Comparison of ENCODE assay signal across 1 cellular context in the genomic region with DNA sequence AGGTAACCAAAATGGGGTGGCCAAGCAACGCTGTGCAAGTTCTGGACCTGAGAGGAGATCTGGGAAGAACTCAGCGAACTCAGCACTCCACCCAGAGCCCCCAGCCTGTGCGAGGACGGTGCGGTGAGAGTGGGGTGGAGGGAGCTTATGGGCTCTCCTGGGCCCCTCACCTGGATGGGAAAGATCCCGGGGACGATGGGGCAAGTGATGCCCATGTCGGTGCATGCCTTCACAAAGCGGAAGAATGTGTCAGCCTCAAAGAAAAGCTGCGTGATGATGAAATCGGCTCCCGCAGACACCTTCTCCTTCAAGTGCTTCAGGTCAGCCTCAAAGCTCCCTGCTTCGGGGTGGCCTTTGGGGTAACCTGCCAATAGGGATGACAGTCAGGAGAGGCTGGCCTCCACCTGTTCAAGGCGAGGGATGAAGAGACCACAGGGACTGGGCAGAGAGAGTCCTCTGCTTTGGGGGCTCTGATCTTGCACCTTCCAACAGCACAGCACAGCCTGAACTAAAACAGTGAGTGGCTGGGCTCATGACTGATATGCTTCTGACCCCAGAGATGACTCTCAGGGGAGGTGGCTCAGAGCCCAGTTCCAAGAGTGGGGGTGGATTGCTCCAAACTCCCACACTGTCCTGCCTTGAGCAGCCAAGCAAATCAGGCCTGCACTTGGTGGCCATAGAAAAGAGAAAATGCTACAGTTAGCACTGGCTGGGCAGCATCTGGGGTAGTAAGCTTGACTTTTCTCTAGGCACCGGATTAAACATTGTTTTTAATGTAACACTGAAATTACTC.
TF ChIP-seq lines count a peak whose summit lies in the region.

No MANE protein-coding gene starts in this region.

TF ChIP-seq in K562, 482 proteins besides CTCF, POLR2A, EP300 and RAD21 (continued from another document and continues in another):
- TF ChIP-seq RBM25 (IDR thresholded peaks at IDR 0.05; ENCODE audit: low read depth, low read length, severe bottlenecking) (no peak), GTF2F1 (IDR thresholded peaks at IDR 0.05; ENCODE audit: low read depth, low read length) (no peak), CREM (IDR thresholded peaks at IDR 0.05; ENCODE audit: low read depth) (no peak; the same call in 1 of the 2 replicates), MCM7 (IDR thresholded peaks at IDR 0.05) (no peak), PTBP1 (IDR thresholded peaks at IDR 0.05; ENCODE audit: low read depth, low read length) (no peak), TARDBP (IDR thresholded peaks at IDR 0.05) (no peak), SMARCC2 (IDR thresholded peaks at IDR 0.05; ENCODE audit: low read depth) (peak; percentile 49; the same call in 1 of the 2 replicates), RUNX1 (IDR thresholded peaks at IDR 0.05; ENCODE audit: low read depth) (no peak), TOE1 (IDR thresholded peaks at IDR 0.05; ENCODE audit: borderline replicate concordance) (no peak), TOE1 (CRISPR knock-in tag; IDR thresholded peaks at IDR 0.05; ENCODE audit: borderline replicate concordance, low read depth) (0 out of 2 replicates have a peak, but pooled peaks have one; percentile 15), CBFB (CRISPR knock-in tag; IDR thresholded peaks at IDR 0.05) (peak; percentile 44; the same call in 1 of the 2 replicates), ELF4 (CRISPR knock-in tag; IDR thresholded peaks at IDR 0.05) (no peak; the same call in 1 of the 2 replicates), NFYB (IDR thresholded peaks at IDR 0.05; ENCODE audit: extremely low read depth, insufficient read length) (no peak), ZBTB8A (IDR thresholded peaks at IDR 0.05; ENCODE audit: partially characterized antibody) (no peak), MTA1 (IDR thresholded peaks at IDR 0.05; ENCODE audit: borderline replicate concordance) (no peak), ESRRB (CRISPR knock-in tag; IDR thresholded peaks at IDR 0.05; ENCODE audit: borderline replicate concordance) (no peak), EWSR1 (IDR thresholded peaks at IDR 0.05; ENCODE audit: borderline replicate concordance, low read depth, partially characterized antibody) (no peak), MCM3 (IDR thresholded peaks at IDR 0.05) (no peak), HMGN3 (IDR thresholded peaks at IDR 0.05; ENCODE audit: borderline replicate concordance, extremely low read depth, insufficient read length, low read depth, low read length) (no peak), ILF3 (IDR thresholded peaks at IDR 0.05; ENCODE audit: borderline replicate concordance) (no peak), CBX3 (IDR thresholded peaks at IDR 0.05; ENCODE audit: borderline replicate concordance in 1 of 2, low read length in 2 of 2) (peak in 1 of 2 experiments; percentile 61; a peak in 1 of 3 replicates), NFRKB (IDR thresholded peaks at IDR 0.05; ENCODE audit: low read depth) (no peak; the same call in 1 of the 2 replicates)
- TF ChIP-seq, protein P1, sequence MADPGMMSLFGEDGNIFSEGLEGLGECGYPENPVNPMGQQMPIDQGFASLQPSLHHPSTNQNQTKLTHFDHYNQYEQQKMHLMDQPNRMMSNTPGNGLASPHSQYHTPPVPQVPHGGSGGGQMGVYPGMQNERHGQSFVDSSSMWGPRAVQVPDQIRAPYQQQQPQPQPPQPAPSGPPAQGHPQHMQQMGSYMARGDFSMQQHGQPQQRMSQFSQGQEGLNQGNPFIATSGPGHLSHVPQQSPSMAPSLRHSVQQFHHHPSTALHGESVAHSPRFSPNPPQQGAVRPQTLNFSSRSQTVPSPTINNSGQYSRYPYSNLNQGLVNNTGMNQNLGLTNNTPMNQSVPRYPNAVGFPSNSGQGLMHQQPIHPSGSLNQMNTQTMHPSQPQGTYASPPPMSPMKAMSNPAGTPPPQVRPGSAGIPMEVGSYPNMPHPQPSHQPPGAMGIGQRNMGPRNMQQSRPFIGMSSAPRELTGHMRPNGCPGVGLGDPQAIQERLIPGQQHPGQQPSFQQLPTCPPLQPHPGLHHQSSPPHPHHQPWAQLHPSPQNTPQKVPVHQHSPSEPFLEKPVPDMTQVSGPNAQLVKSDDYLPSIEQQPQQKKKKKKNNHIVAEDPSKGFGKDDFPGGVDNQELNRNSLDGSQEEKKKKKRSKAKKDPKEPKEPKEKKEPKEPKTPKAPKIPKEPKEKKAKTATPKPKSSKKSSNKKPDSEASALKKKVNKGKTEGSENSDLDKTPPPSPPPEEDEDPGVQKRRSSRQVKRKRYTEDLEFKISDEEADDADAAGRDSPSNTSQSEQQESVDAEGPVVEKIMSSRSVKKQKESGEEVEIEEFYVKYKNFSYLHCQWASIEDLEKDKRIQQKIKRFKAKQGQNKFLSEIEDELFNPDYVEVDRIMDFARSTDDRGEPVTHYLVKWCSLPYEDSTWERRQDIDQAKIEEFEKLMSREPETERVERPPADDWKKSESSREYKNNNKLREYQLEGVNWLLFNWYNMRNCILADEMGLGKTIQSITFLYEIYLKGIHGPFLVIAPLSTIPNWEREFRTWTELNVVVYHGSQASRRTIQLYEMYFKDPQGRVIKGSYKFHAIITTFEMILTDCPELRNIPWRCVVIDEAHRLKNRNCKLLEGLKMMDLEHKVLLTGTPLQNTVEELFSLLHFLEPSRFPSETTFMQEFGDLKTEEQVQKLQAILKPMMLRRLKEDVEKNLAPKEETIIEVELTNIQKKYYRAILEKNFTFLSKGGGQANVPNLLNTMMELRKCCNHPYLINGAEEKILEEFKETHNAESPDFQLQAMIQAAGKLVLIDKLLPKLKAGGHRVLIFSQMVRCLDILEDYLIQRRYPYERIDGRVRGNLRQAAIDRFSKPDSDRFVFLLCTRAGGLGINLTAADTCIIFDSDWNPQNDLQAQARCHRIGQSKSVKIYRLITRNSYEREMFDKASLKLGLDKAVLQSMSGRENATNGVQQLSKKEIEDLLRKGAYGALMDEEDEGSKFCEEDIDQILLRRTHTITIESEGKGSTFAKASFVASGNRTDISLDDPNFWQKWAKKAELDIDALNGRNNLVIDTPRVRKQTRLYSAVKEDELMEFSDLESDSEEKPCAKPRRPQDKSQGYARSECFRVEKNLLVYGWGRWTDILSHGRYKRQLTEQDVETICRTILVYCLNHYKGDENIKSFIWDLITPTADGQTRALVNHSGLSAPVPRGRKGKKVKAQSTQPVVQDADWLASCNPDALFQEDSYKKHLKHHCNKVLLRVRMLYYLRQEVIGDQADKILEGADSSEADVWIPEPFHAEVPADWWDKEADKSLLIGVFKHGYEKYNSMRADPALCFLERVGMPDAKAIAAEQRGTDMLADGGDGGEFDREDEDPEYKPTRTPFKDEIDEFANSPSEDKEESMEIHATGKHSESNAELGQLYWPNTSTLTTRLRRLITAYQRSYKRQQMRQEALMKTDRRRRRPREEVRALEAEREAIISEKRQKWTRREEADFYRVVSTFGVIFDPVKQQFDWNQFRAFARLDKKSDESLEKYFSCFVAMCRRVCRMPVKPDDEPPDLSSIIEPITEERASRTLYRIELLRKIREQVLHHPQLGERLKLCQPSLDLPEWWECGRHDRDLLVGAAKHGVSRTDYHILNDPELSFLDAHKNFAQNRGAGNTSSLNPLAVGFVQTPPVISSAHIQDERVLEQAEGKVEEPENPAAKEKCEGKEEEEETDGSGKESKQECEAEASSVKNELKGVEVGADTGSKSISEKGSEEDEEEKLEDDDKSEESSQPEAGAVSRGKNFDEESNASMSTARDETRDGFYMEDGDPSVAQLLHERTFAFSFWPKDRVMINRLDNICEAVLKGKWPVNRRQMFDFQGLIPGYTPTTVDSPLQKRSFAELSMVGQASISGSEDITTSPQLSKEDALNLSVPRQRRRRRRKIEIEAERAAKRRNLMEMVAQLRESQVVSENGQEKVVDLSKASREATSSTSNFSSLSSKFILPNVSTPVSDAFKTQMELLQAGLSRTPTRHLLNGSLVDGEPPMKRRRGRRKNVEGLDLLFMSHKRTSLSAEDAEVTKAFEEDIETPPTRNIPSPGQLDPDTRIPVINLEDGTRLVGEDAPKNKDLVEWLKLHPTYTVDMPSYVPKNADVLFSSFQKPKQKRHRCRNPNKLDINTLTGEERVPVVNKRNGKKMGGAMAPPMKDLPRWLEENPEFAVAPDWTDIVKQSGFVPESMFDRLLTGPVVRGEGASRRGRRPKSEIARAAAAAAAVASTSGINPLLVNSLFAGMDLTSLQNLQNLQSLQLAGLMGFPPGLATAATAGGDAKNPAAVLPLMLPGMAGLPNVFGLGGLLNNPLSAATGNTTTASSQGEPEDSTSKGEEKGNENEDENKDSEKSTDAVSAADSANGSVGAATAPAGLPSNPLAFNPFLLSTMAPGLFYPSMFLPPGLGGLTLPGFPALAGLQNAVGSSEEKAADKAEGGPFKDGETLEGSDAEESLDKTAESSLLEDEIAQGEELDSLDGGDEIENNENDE (IDR thresholded peaks at IDR 0.05; ENCODE audit: low read depth, low read length): peak; percentile 77
- TF ChIP-seq, protein P2, sequence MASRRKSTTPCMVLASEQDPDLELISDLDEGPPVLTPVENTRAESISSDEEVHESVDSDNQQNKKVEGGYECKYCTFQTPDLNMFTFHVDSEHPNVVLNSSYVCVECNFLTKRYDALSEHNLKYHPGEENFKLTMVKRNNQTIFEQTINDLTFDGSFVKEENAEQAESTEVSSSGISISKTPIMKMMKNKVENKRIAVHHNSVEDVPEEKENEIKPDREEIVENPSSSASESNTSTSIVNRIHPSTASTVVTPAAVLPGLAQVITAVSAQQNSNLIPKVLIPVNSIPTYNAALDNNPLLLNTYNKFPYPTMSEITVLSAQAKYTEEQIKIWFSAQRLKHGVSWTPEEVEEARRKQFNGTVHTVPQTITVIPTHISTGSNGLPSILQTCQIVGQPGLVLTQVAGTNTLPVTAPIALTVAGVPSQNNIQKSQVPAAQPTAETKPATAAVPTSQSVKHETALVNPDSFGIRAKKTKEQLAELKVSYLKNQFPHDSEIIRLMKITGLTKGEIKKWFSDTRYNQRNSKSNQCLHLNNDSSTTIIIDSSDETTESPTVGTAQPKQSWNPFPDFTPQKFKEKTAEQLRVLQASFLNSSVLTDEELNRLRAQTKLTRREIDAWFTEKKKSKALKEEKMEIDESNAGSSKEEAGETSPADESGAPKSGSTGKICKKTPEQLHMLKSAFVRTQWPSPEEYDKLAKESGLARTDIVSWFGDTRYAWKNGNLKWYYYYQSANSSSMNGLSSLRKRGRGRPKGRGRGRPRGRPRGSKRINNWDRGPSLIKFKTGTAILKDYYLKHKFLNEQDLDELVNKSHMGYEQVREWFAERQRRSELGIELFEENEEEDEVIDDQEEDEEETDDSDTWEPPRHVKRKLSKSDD (conservative IDR thresholded peaks at IDR 0.05; ENCODE audit: low read length): 0 out of 2 replicates have a peak, but pooled peaks have one; percentile 48
- TF ChIP-seq, protein P3, sequence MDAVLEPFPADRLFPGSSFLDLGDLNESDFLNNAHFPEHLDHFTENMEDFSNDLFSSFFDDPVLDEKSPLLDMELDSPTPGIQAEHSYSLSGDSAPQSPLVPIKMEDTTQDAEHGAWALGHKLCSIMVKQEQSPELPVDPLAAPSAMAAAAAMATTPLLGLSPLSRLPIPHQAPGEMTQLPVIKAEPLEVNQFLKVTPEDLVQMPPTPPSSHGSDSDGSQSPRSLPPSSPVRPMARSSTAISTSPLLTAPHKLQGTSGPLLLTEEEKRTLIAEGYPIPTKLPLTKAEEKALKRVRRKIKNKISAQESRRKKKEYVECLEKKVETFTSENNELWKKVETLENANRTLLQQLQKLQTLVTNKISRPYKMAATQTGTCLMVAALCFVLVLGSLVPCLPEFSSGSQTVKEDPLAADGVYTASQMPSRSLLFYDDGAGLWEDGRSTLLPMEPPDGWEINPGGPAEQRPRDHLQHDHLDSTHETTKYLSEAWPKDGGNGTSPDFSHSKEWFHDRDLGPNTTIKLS (IDR thresholded peaks at IDR 0.05; ENCODE audit: borderline replicate concordance, low read depth): peak; percentile 42; the same call in 1 of the 2 replicates
- TF ChIP-seq, protein P4, sequence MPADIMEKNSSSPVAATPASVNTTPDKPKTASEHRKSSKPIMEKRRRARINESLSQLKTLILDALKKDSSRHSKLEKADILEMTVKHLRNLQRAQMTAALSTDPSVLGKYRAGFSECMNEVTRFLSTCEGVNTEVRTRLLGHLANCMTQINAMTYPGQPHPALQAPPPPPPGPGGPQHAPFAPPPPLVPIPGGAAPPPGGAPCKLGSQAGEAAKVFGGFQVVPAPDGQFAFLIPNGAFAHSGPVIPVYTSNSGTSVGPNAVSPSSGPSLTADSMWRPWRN (IDR thresholded peaks at IDR 0.05; ENCODE audit: low read depth): no peak
- TF ChIP-seq, protein P5, sequence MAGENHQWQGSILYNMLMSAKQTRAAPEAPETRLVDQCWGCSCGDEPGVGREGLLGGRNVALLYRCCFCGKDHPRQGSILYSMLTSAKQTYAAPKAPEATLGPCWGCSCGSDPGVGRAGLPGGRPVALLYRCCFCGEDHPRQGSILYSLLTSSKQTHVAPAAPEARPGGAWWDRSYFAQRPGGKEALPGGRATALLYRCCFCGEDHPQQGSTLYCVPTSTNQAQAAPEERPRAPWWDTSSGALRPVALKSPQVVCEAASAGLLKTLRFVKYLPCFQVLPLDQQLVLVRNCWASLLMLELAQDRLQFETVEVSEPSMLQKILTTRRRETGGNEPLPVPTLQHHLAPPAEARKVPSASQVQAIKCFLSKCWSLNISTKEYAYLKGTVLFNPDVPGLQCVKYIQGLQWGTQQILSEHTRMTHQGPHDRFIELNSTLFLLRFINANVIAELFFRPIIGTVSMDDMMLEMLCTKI (IDR thresholded peaks at IDR 0.05; ENCODE audit: partially characterized antibody): no peak
- TF ChIP-seq, protein P6, sequence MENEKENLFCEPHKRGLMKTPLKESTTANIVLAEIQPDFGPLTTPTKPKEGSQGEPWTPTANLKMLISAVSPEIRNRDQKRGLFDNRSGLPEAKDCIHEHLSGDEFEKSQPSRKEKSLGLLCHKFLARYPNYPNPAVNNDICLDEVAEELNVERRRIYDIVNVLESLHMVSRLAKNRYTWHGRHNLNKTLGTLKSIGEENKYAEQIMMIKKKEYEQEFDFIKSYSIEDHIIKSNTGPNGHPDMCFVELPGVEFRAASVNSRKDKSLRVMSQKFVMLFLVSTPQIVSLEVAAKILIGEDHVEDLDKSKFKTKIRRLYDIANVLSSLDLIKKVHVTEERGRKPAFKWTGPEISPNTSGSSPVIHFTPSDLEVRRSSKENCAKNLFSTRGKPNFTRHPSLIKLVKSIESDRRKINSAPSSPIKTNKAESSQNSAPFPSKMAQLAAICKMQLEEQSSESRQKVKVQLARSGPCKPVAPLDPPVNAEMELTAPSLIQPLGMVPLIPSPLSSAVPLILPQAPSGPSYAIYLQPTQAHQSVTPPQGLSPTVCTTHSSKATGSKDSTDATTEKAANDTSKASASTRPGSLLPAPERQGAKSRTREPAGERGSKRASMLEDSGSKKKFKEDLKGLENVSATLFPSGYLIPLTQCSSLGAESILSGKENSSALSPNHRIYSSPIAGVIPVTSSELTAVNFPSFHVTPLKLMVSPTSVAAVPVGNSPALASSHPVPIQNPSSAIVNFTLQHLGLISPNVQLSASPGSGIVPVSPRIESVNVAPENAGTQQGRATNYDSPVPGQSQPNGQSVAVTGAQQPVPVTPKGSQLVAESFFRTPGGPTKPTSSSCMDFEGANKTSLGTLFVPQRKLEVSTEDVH (IDR thresholded peaks at IDR 0.05; ENCODE audit: low read depth, partially characterized antibody): no peak
- TF ChIP-seq, protein P7, sequence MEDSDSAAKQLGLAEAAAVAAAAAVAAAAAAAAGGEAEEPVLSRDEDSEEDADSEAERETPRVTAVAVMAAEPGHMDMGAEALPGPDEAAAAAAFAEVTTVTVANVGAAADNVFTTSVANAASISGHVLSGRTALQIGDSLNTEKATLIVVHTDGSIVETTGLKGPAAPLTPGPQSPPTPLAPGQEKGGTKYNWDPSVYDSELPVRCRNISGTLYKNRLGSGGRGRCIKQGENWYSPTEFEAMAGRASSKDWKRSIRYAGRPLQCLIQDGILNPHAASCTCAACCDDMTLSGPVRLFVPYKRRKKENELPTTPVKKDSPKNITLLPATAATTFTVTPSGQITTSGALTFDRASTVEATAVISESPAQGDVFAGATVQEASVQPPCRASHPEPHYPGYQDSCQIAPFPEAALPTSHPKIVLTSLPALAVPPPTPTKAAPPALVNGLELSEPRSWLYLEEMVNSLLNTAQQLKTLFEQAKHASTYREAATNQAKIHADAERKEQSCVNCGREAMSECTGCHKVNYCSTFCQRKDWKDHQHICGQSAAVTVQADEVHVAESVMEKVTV (CRISPR knock-in tag; IDR thresholded peaks at IDR 0.05): no peak
